In the genomic region with DNA sequence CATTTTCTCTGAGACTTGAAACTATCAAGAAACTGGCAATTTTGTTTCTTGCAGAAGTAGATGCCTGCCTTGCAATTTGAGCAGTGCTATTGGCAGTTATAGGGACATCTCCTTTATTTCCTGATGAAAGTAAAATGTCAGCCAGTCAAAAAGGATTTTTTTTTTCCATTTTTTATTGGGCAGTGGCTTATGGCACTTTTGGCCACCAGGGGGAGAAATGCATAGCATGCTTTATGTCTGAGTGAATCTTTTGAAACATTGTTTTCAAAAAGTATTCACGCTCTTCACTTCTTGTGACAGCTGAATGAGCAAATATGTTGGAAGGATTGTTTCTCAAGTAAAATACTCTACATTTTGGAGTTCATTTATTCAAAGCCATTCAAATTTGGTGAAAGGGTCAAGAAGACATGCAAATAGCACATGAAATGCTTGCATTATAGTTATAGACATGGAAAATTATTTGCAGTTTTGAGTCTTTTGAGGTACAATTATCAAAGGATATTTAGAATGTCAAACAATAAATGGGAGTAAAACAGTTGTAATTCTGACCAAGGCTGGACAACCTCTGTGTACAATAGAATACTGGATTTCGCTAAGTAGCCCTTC, we compare ENCODE assay signal across 8 cellular contexts.
A peak's percentile ranks its signal among the peaks of the same experiment; 100 is the strongest.
DNase-seq lines count a peak whose midpoint lies in the region; ATAC-seq and TF ChIP-seq lines count a peak whose summit lies in the region.

No MANE protein-coding gene starts in this region.

- H3K4me1 Mint-ChIP-seq in activated naive CD8-positive, alpha-beta T cell treated with anti-CD3 and anti-CD28 coated beads, Interleukin-2, amount 50 U/mL, for 24 hours = no peaks in the 10 kb centered on the region
- no peaks in the 10 kb centered on the region for H3K4me1 Mint-ChIP-seq in activated naive CD8-positive, alpha-beta T cell treated with anti-CD3 and anti-CD28 coated beads for 36 hours

- peaks cover 24% of the 10 kb centered on the region for H3K9me3 Mint-ChIP-seq in activated naive CD8-positive, alpha-beta T cell treated with anti-CD3 and anti-CD28 coated beads, Interleukin-2, amount 50 U/mL, for 24 hours
- peaks cover 13% of the 10 kb centered on the region for H3K9me3 Mint-ChIP-seq in activated naive CD8-positive, alpha-beta T cell treated with anti-CD3 and anti-CD28 coated beads for 36 hours
- H3K9me3 Mint-ChIP-seq in activated naive CD4-positive, alpha-beta T cell treated with anti-CD3 and anti-CD28 coated beads, Interleukin-2, amount 50 U/mL, for 72 hours = peaks cover 6 to 12% of the 10 kb centered on the region in 2 donors

- no peak for ATAC-seq in activated naive CD8-positive, alpha-beta T cell treated with anti-CD3 and anti-CD28 coated beads, Interleukin-2, amount 50 U/mL, for 24 hours
- ATAC-seq in activated naive CD4-positive, alpha-beta T cell treated with anti-CD3 and anti-CD28 coated beads, Interleukin-2, amount 50 U/mL, for 72 hours = no peak

- H3K36me3 ChIP-seq in ovary = no peaks in the 10 kb centered on the region

- no peak overlapping the region for H3K4me3 Mint-ChIP-seq in activated naive CD8-positive, alpha-beta T cell treated with anti-CD3 and anti-CD28 coated beads, Interleukin-2, amount 50 U/mL, for 24 hours
- H3K4me3 Mint-ChIP-seq in activated naive CD8-positive, alpha-beta T cell treated with anti-CD3 and anti-CD28 coated beads for 36 hours = no peak overlapping the region

- no peaks in the 10 kb centered on the region for H3K9me3 ChIP-seq in ovary

- no peaks in the 10 kb centered on the region for H3K36me3 Mint-ChIP-seq in activated naive CD8-positive, alpha-beta T cell treated with anti-CD3 and anti-CD28 coated beads, Interleukin-2, amount 50 U/mL, for 24 hours (ENCODE audit: low read depth)
- no peaks in the 10 kb centered on the region for H3K36me3 Mint-ChIP-seq in activated naive CD8-positive, alpha-beta T cell treated with anti-CD3 and anti-CD28 coated beads for 36 hours
- H3K36me3 Mint-ChIP-seq in activated naive CD4-positive, alpha-beta T cell treated with anti-CD3 and anti-CD28 coated beads, Interleukin-2, amount 50 U/mL, for 72 hours = no peaks in the 10 kb centered on the region

- WGBS in ovary, 3 donors = 71 to 74% (median 74%) methylated on average over 2 of the region's 2 CpGs

- no peaks in the 10 kb centered on the region for H3K27me3 Mint-ChIP-seq in activated naive CD8-positive, alpha-beta T cell treated with anti-CD3 and anti-CD28 coated beads, Interleukin-2, amount 50 U/mL, for 24 hours
- H3K27me3 Mint-ChIP-seq in activated naive CD8-positive, alpha-beta T cell treated with anti-CD3 and anti-CD28 coated beads for 36 hours = no peaks in the 10 kb centered on the region

- no peaks in the 10 kb centered on the region for H3K27me3 ChIP-seq in ovary

- no peak overlapping the region for H3K27ac Mint-ChIP-seq in activated naive CD8-positive, alpha-beta T cell treated with anti-CD3 and anti-CD28 coated beads, Interleukin-2, amount 50 U/mL, for 24 hours
- H3K27ac Mint-ChIP-seq in activated naive CD8-positive, alpha-beta T cell treated with anti-CD3 and anti-CD28 coated beads for 36 hours = no peak overlapping the region
- no peak overlapping the region for H3K27ac Mint-ChIP-seq in activated naive CD4-positive, alpha-beta T cell treated with anti-CD3 and anti-CD28 coated beads, Interleukin-2, amount 50 U/mL, for 72 hours

- H3K27ac ChIP-seq in ovary = no peak overlapping the region

- no peak for TF ChIP-seq POLR2A in ovary (IDR thresholded peaks at IDR 0.05)

- DNase-seq in activated naive CD8-positive, alpha-beta T cell treated with anti-CD3 and anti-CD28 coated beads, Interleukin-2, amount 50 U/mL, for 24 hours = peak; percentile 3
- DNase-seq in activated naive CD8-positive, alpha-beta T cell treated with anti-CD3 and anti-CD28 coated beads for 36 hours = no peak
- DNase-seq in NCI-H2171 (lab: John Stamatoyannopoulos, UW) (peak; percentile 57), dermis blood vessel endothelial cell (peak; percentile 68), non-pigmented ciliary epithelial cell (ENCODE audit: low read depth) (peak; percentile 14), activated gamma-delta T cell (lab: John Stamatoyannopoulos, UW) (no peak), ovary (no peak)
- DNase-seq in activated naive CD4-positive, alpha-beta T cell treated with anti-CD3 and anti-CD28 coated beads, Interleukin-2, amount 50 U/mL, for 72 hours (ENCODE audit: low spot score in 2 of 2) = no peak

- no peak for TF ChIP-seq CTCF in ovary (IDR thresholded peaks at IDR 0.05)

- no peak for TF ChIP-seq EP300 in ovary (IDR thresholded peaks at IDR 0.05)

- H3K4me1 ChIP-seq in ovary (ENCODE audit: insufficient read depth) = no peaks in the 10 kb centered on the region

- no peak overlapping the region for H3K4me3 ChIP-seq in ovary

- intact Hi-C loops in ovary (cut with DNase I) = no loop called here

Comparison
In these comparisons a context has a peak if more than half of its experiments do, and no peak if none do; other contexts are left out.
1. DNase-seq: peak in activated naive CD8-positive, alpha-beta T cell treated with anti-CD3 and anti-CD28 coated beads, Interleukin-2, amount 50 U/mL, for 24 hours (single experiment), NCI-H2171 (single experiment), dermis blood vessel endothelial cell (single experiment) and non-pigmented ciliary epithelial cell (single experiment); none in activated naive CD8-positive, alpha-beta T cell treated with anti-CD3 and anti-CD28 coated beads for 36 hours (single experiment), activated gamma-delta T cell (single experiment), activated naive CD4-positive, alpha-beta T cell treated with anti-CD3 and anti-CD28 coated beads, Interleukin-2, amount 50 U/mL, for 72 hours (0 of 2) and ovary (0 of 5).